ENCODE assay signal across 1 cellular context in the genomic region with DNA sequence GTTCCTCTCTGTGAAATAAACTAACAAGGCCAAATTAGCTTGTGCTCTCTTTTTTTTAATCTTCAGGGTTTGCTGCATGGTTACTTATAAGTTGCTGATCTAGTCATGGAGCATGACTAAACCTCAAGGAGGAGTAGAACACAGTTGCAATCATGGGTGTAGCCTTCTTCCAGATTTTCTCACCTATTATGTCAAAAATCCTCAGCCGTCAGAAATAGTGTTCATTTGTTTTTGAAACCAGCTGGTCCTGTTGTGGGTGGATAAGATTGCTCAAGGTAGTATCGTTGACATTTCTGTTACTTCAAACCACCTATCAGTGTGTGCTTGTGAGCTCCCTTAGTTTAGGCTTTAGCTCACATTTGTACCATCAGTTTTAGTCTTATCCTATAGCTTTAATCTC.
A peak's percentile ranks its signal among the peaks of the same experiment; 100 is the strongest.
TF ChIP-seq lines count a peak whose summit lies in the region.

No MANE protein-coding gene starts in this region.

TF ChIP-seq in K562, 482 proteins besides CTCF, POLR2A, EP300 and RAD21:
- TF ChIP-seq, protein P1, sequence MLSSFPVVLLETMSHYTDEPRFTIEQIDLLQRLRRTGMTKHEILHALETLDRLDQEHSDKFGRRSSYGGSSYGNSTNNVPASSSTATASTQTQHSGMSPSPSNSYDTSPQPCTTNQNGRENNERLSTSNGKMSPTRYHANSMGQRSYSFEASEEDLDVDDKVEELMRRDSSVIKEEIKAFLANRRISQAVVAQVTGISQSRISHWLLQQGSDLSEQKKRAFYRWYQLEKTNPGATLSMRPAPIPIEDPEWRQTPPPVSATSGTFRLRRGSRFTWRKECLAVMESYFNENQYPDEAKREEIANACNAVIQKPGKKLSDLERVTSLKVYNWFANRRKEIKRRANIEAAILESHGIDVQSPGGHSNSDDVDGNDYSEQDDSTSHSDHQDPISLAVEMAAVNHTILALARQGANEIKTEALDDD (IDR thresholded peaks at IDR 0.05): 0 out of 2 replicates have a peak, but pooled peaks have one; percentile 12
- TF ChIP-seq POLR2AphosphoS5 (IDR thresholded peaks at IDR 0.05; ENCODE audit: control insufficient read depth, insufficient read depth, low read depth, low read length) (no peak), THRAP3 (IDR thresholded peaks at IDR 0.05; ENCODE audit: borderline replicate concordance) (no peak)
- TF ChIP-seq, protein P2, sequence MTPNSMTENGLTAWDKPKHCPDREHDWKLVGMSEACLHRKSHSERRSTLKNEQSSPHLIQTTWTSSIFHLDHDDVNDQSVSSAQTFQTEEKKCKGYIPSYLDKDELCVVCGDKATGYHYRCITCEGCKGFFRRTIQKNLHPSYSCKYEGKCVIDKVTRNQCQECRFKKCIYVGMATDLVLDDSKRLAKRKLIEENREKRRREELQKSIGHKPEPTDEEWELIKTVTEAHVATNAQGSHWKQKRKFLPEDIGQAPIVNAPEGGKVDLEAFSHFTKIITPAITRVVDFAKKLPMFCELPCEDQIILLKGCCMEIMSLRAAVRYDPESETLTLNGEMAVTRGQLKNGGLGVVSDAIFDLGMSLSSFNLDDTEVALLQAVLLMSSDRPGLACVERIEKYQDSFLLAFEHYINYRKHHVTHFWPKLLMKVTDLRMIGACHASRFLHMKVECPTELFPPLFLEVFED (CRISPR knock-in tag; conservative IDR thresholded peaks at IDR 0.05): no peak
